Comparison of ENCODE assay signal across 20 cellular contexts in genomic region chr13:110262944-110263343, GRCh38. TPM values are rescaled to one million over a fixed set of nuclear protein-coding genes. Genes with fewer than 3 reads are reported as not detected.
DNase-seq lines count a peak whose midpoint lies in the region; ATAC-seq and TF ChIP-seq lines count a peak whose summit lies in the region.
"Had no signal": no experiment of that assay in that cellular context is flagged by ENCODE, and none has a peak within 500 bp of the region (broad histone marks: within the 10 kb centered on the region; RNA-seq: fewer than 3 reads in every experiment).

No MANE protein-coding gene starts in this region.

- H3K27me3 Mint-ChIP-seq in activated CD8-positive, alpha-beta memory T cell treated with anti-CD3 and anti-CD28 coated beads, Interleukin-2, amount 10 ng/mL, durations not matched to agents 7 days and 5 days: peaks cover 6% of the 10 kb centered on the region

- peak overlapping the region; percentile 23 to 46 for H3K27ac ChIP-seq in liver (ENCODE audit: low read depth in 1 of 2, low read length in 2 of 2)
- peak overlapping the region; percentile 48 to 70 (median 68) for H3K27ac ChIP-seq in gastrocnemius medialis
- H3K27ac ChIP-seq: 22Rv1; BLaER1 treated with 17β-estradiol and CSF1 and Interleukin-3, amounts not matched to agents 10 nM and 100 nM had no signal

- H3K4me1 Mint-ChIP-seq in activated CD8-positive, alpha-beta memory T cell treated with anti-CD3 and anti-CD28 coated beads, Interleukin-2, amount 10 ng/mL, durations not matched to agents 7 days and 5 days: no peaks in the 10 kb centered on the region
- H3K4me1 Mint-ChIP-seq: natural killer cell; stimulated activated memory B cell treated with anti-CD40 and anti-IgM and Interleukin-4, amounts not matched to agents 10 μg/mL and 1 μg/mL and 100 μg/mL, for 72 hours had no signal

- no peaks in the 10 kb centered on the region for H3K9me3 ChIP-seq in liver (ENCODE audit: control insufficient read depth in 4 of 4, low read length in 3 of 4)
- no peaks in the 10 kb centered on the region for H3K9me3 ChIP-seq in gastrocnemius medialis
- no peaks in the 10 kb centered on the region for H3K9me3 ChIP-seq in mucosa of descending colon
- H3K9me3 ChIP-seq: breast epithelium had no signal

- no peaks in the 10 kb centered on the region for H3K27me3 ChIP-seq in liver (ENCODE audit: control insufficient read depth in 4 of 4, insufficient read depth in 4 of 4, low read length in 3 of 4)
- H3K27me3 ChIP-seq in gastrocnemius medialis: peaks cover 0 to 17% (median 10%) of the 10 kb centered on the region in 3 donors
- H3K27me3 ChIP-seq: BLaER1 treated with 17β-estradiol and CSF1 and Interleukin-3, amounts not matched to agents 10 nM and 100 nM; breast epithelium had no signal

- TF ChIP-seq CTCF in liver (IDR thresholded peaks at IDR 0.05; ENCODE audit: low read depth, low read length, missing input control) (no peak), gastrocnemius medialis (IDR thresholded peaks at IDR 0.05 in 4 of 5, conservative IDR thresholded peaks at IDR 0.05 in 1 of 5) (no peak), foreskin fibroblast (IDR thresholded peaks at IDR 0.05; ENCODE audit: low read depth, low read length) (no peak), mucosa of descending colon (IDR thresholded peaks at IDR 0.05) (no peak)

- no peaks in the 10 kb centered on the region for H3K36me3 ChIP-seq in liver (ENCODE audit: control insufficient read depth in 4 of 4, insufficient read depth in 3 of 4, low read depth in 1 of 4, low read length in 3 of 4)
- H3K36me3 ChIP-seq in gastrocnemius medialis: no peaks in the 10 kb centered on the region
- no peaks in the 10 kb centered on the region for H3K36me3 ChIP-seq in mucosa of descending colon (ENCODE audit: low read depth)
- H3K36me3 ChIP-seq: BLaER1 treated with 17β-estradiol and CSF1 and Interleukin-3, amounts not matched to agents 10 nM and 100 nM; breast epithelium had no signal

- no peak overlapping the region for H3K27ac Mint-ChIP-seq in activated CD8-positive, alpha-beta memory T cell treated with anti-CD3 and anti-CD28 coated beads, Interleukin-2, amount 10 ng/mL, durations not matched to agents 7 days and 5 days
- H3K27ac Mint-ChIP-seq: activated CD8-positive, alpha-beta T cell treated with anti-CD3 and anti-CD28 coated beads, Interleukin-2, amount 10 ng/mL, durations not matched to agents 7 days and 5 days; natural killer cell; stimulated activated memory B cell treated with anti-CD40 and anti-IgM and Interleukin-4, amounts not matched to agents 10 μg/mL and 1 μg/mL and 100 μg/mL, for 72 hours had no signal

- in situ Hi-C loops in gastrocnemius medialis (cut with MboI; ENCODE audit: low sequenced_read_pairs in 4 of 4): no loop called here

- no peak overlapping the region for H3K4me3 Mint-ChIP-seq in activated CD8-positive, alpha-beta memory T cell treated with anti-CD3 and anti-CD28 coated beads, Interleukin-2, amount 10 ng/mL, durations not matched to agents 7 days and 5 days
- H3K4me3 Mint-ChIP-seq: activated CD8-positive, alpha-beta T cell treated with anti-CD3 and anti-CD28 coated beads, Interleukin-2, amount 10 ng/mL, durations not matched to agents 7 days and 5 days; natural killer cell; stimulated activated memory B cell treated with anti-CD40 and anti-IgM and Interleukin-4, amounts not matched to agents 10 μg/mL and 1 μg/mL and 100 μg/mL, for 72 hours had no signal

- no peaks in the 10 kb centered on the region for H3K36me3 Mint-ChIP-seq in activated CD8-positive, alpha-beta memory T cell treated with anti-CD3 and anti-CD28 coated beads, Interleukin-2, amount 10 ng/mL, durations not matched to agents 7 days and 5 days
- H3K36me3 Mint-ChIP-seq: natural killer cell; stimulated activated memory B cell treated with anti-CD40 and anti-IgM and Interleukin-4, amounts not matched to agents 10 μg/mL and 1 μg/mL and 100 μg/mL, for 72 hours had no signal

- TF ChIP-seq POLR2A in gastrocnemius medialis (IDR thresholded peaks at IDR 0.05): no peak

- ATAC-seq in activated CD8-positive, alpha-beta memory T cell treated with anti-CD3 and anti-CD28 coated beads, Interleukin-2, amount 10 ng/mL, durations not matched to agents 7 days and 5 days: no peak
- ATAC-seq in gastrocnemius medialis: no peak
- ATAC-seq in mucosa of descending colon: no peak
- ATAC-seq: activated CD8-positive, alpha-beta T cell treated with anti-CD3 and anti-CD28 coated beads, Interleukin-2, amount 10 ng/mL, durations not matched to agents 7 days and 5 days; natural killer cell; stimulated activated memory B cell treated with anti-CD40 and anti-IgM and Interleukin-4, amounts not matched to agents 10 μg/mL and 1 μg/mL and 100 μg/mL, for 72 hours had no signal

- WGBS in liver: 61% methylated on average over 5 of the region's 5 CpGs

- H3K9me3 Mint-ChIP-seq in activated CD8-positive, alpha-beta memory T cell treated with anti-CD3 and anti-CD28 coated beads, Interleukin-2, amount 10 ng/mL, durations not matched to agents 7 days and 5 days (ENCODE audit: low read depth): no peaks in the 10 kb centered on the region
- H3K9me3 Mint-ChIP-seq: natural killer cell; stimulated activated memory B cell treated with anti-CD40 and anti-IgM and Interleukin-4, amounts not matched to agents 10 μg/mL and 1 μg/mL and 100 μg/mL, for 72 hours had no signal

- DNase-seq in activated CD8-positive, alpha-beta memory T cell treated with anti-CD3 and anti-CD28 coated beads, Interleukin-2, amount 10 ng/mL, durations not matched to agents 7 days and 5 days: peak; percentile 29
- DNase-seq in activated CD8-positive, alpha-beta memory T cell treated with anti-CD3 and anti-CD28 coated beads, Interleukin-2, amount 50 U/mL, for 48 hours: no peak
- DNase-seq in gastrocnemius medialis (no peak), foreskin fibroblast (no peak), mucosa of descending colon (no peak), activated gamma-delta T cell (lab: John Stamatoyannopoulos, UW) (no peak)
- DNase-seq in activated effector memory CD4-positive, alpha-beta T cell treated with anti-CD3 and anti-CD28 coated beads, Interleukin-2, amount 50 U/mL, for 16 hours: no peak
- DNase-seq: activated CD8-positive, alpha-beta T cell treated with anti-CD3 and anti-CD28 coated beads, Interleukin-2, amount 10 ng/mL, durations not matched to agents 7 days and 5 days; activated effector memory CD4-positive, alpha-beta T cell treated with Interleukin-2 at 50 U/mL for 16 hours; DMS79; effector memory CD4-positive, alpha-beta T cell; natural killer cell; NCI-H2029; NCI-H524 treated with DMSO at 0.1 percent for 48 hours; OCI-M1 had no signal

- CTCF ChIA-PET in activated CD8-positive, alpha-beta memory T cell treated with anti-CD3 and anti-CD28 coated beads, Interleukin-2, amount 10 ng/mL, durations not matched to agents 7 days and 5 days (lab: Charles Lee): interaction anchor here (0.7 kb wide), 1 partner anchor 1481 kb away, joined by 3 read pairs; no protein-coding TSS in a partner anchor

- H3K9ac ChIP-seq in liver (ENCODE audit: low read depth in 1 of 2, low read length in 2 of 2): no peak overlapping the region
- H3K9ac ChIP-seq: BLaER1 treated with 17β-estradiol and CSF1 and Interleukin-3, amounts not matched to agents 10 nM and 100 nM had no signal

- peaks cover 0 to 2% (median 0%) of the 10 kb centered on the region in 4 donors for H3K4me1 ChIP-seq in liver (ENCODE audit: control insufficient read depth in 4 of 4, insufficient read depth in 4 of 4, low read length in 3 of 4)
- peaks cover 50 to 61% of the 10 kb centered on the region in 2 donors for H3K4me1 ChIP-seq in gastrocnemius medialis
- peaks cover 8% of the 10 kb centered on the region for H3K4me1 ChIP-seq in mucosa of descending colon (ENCODE audit: low read depth)

- intact Hi-C loops in gastrocnemius medialis (cut with DNase I; ENCODE audit: low total_unique reads): no loop called here
- intact Hi-C loops in mucosa of descending colon (cut with DNase I, micrococcal nuclease): no loop called here

- TF ChIP-seq RAD21 in liver (IDR thresholded peaks at IDR 0.05): no peak

- H3K4me3 ChIP-seq in liver (ENCODE audit: low read depth in 1 of 3, low read length in 3 of 3): no peak overlapping the region
- no peak overlapping the region for H3K4me3 ChIP-seq in gastrocnemius medialis
- no peak overlapping the region for H3K4me3 ChIP-seq in foreskin fibroblast (ENCODE audit: low read depth in 1 of 2, low read length in 2 of 2)
- no peak overlapping the region for H3K4me3 ChIP-seq in mucosa of descending colon
- H3K4me3 ChIP-seq: BLaER1 treated with 17β-estradiol and CSF1 and Interleukin-3, amounts not matched to agents 10 nM and 100 nM had no signal

RNA-seq across cellular contexts. Expression of gene COL4A1, which starts 44.0 kb away (rescaled TPM):
- not detected for total RNA-seq in activated CD8-positive, alpha-beta memory T cell treated with anti-CD3 and anti-CD28 coated beads, Interleukin-2, amount 10 ng/mL, durations not matched to agents 7 days and 5 days
- total RNA-seq in liver (10 to 100 TPM; 41.0 to 68.5 TPM), gastrocnemius medialis (100 to 1,000 TPM in 3 of 4 donors, 10 to 100 TPM in 1; 60.5 to 127 (median 120) TPM), mucosa of descending colon (100 to 1,000 TPM in 1 of 3 donors, 10 to 100 TPM in 2; 19.0 to 308 (median 61.9) TPM)
- 10 to 100 TPM in 1 of 2 donors, 1 to 10 TPM in 1; 5.0 to 34.7 TPM for polyA plus RNA-seq in liver
- total RNA-seq: activated CD8-positive, alpha-beta T cell treated with anti-CD3 and anti-CD28 coated beads, Interleukin-2, amount 10 ng/mL, durations not matched to agents 7 days and 5 days; natural killer cell had no signal

RNA-seq across cellular contexts. Expression of gene COL4A2, which starts 44.1 kb away (rescaled TPM):
- total RNA-seq in activated CD8-positive, alpha-beta memory T cell treated with anti-CD3 and anti-CD28 coated beads, Interleukin-2, amount 10 ng/mL, durations not matched to agents 7 days and 5 days: not detected
- 10 to 100 TPM; 40.0 to 45.2 TPM for total RNA-seq in liver
- 10 to 100 TPM in 1 of 2 donors, 1 to 10 TPM in 1; 8.0 to 40.7 TPM for polyA plus RNA-seq in liver
- 10 to 100 TPM; 51.2 to 85.8 (median 70.5) TPM for total RNA-seq in gastrocnemius medialis
- total RNA-seq in mucosa of descending colon: 100 to 1,000 TPM in 1 of 3 donors, 10 to 100 TPM in 2; 33.5 to 389 (median 74.2) TPM
- total RNA-seq: activated CD8-positive, alpha-beta T cell treated with anti-CD3 and anti-CD28 coated beads, Interleukin-2, amount 10 ng/mL, durations not matched to agents 7 days and 5 days; natural killer cell had no signal

Comparison
In these comparisons a context has a peak if more than half of its experiments do, and no peak if none do; other contexts are left out.
1. RNA of gene COL4A1, which starts 44.0 kb away (total RNA-seq): 60.5 to 127 TPM in gastrocnemius medialis, 41.0 to 68.5 TPM in liver and 19.0 to 308 TPM in mucosa of descending colon; not detected in activated CD8-positive, alpha-beta memory T cell treated with anti-CD3 and anti-CD28 coated beads, Interleukin-2, amount 10 ng/mL, durations not matched to agents 7 days and 5 days; every median in the first group is over 10 times any median in the second.
2. RNA of gene COL4A2, which starts 44.1 kb away (total RNA-seq): 51.2 to 85.8 TPM in gastrocnemius medialis, 33.5 to 389 TPM in mucosa of descending colon and 40.0 to 45.2 TPM in liver; not detected in activated CD8-positive, alpha-beta memory T cell treated with anti-CD3 and anti-CD28 coated beads, Interleukin-2, amount 10 ng/mL, durations not matched to agents 7 days and 5 days; every median in the first group is over 10 times any median in the second.